Comparison of ENCODE assay signal across 1 cellular context in the genomic region with DNA sequence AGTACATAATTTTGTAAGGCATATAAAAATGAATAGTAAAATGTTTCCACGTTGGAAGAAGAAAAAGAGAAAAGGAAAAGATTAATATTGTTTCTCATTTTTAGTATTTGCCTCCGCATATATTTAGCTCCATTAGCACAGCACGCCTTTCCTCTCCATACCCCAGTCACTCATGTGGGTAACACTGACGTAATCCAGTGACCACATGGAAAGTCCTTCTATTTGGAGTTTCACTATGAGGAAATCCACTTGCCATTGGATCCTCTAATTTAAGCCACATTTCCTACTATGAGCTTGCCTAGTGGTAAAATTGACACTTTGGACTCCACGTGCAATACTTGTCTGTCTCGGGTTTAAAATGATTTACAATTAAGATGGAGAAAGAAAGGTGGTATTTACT.
TF ChIP-seq lines count a peak whose summit lies in the region.

No MANE protein-coding gene starts in this region.

TF ChIP-seq in GM23338, 12 proteins besides CTCF, POLR2A, EP300 and RAD21 (continued from another document):
- TF ChIP-seq, protein P1, sequence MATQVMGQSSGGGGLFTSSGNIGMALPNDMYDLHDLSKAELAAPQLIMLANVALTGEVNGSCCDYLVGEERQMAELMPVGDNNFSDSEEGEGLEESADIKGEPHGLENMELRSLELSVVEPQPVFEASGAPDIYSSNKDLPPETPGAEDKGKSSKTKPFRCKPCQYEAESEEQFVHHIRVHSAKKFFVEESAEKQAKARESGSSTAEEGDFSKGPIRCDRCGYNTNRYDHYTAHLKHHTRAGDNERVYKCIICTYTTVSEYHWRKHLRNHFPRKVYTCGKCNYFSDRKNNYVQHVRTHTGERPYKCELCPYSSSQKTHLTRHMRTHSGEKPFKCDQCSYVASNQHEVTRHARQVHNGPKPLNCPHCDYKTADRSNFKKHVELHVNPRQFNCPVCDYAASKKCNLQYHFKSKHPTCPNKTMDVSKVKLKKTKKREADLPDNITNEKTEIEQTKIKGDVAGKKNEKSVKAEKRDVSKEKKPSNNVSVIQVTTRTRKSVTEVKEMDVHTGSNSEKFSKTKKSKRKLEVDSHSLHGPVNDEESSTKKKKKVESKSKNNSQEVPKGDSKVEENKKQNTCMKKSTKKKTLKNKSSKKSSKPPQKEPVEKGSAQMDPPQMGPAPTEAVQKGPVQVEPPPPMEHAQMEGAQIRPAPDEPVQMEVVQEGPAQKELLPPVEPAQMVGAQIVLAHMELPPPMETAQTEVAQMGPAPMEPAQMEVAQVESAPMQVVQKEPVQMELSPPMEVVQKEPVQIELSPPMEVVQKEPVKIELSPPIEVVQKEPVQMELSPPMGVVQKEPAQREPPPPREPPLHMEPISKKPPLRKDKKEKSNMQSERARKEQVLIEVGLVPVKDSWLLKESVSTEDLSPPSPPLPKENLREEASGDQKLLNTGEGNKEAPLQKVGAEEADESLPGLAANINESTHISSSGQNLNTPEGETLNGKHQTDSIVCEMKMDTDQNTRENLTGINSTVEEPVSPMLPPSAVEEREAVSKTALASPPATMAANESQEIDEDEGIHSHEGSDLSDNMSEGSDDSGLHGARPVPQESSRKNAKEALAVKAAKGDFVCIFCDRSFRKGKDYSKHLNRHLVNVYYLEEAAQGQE (IDR thresholded peaks at IDR 0.05; ENCODE audit: unreplicated experiment) = no peak
- TF ChIP-seq, protein P2, sequence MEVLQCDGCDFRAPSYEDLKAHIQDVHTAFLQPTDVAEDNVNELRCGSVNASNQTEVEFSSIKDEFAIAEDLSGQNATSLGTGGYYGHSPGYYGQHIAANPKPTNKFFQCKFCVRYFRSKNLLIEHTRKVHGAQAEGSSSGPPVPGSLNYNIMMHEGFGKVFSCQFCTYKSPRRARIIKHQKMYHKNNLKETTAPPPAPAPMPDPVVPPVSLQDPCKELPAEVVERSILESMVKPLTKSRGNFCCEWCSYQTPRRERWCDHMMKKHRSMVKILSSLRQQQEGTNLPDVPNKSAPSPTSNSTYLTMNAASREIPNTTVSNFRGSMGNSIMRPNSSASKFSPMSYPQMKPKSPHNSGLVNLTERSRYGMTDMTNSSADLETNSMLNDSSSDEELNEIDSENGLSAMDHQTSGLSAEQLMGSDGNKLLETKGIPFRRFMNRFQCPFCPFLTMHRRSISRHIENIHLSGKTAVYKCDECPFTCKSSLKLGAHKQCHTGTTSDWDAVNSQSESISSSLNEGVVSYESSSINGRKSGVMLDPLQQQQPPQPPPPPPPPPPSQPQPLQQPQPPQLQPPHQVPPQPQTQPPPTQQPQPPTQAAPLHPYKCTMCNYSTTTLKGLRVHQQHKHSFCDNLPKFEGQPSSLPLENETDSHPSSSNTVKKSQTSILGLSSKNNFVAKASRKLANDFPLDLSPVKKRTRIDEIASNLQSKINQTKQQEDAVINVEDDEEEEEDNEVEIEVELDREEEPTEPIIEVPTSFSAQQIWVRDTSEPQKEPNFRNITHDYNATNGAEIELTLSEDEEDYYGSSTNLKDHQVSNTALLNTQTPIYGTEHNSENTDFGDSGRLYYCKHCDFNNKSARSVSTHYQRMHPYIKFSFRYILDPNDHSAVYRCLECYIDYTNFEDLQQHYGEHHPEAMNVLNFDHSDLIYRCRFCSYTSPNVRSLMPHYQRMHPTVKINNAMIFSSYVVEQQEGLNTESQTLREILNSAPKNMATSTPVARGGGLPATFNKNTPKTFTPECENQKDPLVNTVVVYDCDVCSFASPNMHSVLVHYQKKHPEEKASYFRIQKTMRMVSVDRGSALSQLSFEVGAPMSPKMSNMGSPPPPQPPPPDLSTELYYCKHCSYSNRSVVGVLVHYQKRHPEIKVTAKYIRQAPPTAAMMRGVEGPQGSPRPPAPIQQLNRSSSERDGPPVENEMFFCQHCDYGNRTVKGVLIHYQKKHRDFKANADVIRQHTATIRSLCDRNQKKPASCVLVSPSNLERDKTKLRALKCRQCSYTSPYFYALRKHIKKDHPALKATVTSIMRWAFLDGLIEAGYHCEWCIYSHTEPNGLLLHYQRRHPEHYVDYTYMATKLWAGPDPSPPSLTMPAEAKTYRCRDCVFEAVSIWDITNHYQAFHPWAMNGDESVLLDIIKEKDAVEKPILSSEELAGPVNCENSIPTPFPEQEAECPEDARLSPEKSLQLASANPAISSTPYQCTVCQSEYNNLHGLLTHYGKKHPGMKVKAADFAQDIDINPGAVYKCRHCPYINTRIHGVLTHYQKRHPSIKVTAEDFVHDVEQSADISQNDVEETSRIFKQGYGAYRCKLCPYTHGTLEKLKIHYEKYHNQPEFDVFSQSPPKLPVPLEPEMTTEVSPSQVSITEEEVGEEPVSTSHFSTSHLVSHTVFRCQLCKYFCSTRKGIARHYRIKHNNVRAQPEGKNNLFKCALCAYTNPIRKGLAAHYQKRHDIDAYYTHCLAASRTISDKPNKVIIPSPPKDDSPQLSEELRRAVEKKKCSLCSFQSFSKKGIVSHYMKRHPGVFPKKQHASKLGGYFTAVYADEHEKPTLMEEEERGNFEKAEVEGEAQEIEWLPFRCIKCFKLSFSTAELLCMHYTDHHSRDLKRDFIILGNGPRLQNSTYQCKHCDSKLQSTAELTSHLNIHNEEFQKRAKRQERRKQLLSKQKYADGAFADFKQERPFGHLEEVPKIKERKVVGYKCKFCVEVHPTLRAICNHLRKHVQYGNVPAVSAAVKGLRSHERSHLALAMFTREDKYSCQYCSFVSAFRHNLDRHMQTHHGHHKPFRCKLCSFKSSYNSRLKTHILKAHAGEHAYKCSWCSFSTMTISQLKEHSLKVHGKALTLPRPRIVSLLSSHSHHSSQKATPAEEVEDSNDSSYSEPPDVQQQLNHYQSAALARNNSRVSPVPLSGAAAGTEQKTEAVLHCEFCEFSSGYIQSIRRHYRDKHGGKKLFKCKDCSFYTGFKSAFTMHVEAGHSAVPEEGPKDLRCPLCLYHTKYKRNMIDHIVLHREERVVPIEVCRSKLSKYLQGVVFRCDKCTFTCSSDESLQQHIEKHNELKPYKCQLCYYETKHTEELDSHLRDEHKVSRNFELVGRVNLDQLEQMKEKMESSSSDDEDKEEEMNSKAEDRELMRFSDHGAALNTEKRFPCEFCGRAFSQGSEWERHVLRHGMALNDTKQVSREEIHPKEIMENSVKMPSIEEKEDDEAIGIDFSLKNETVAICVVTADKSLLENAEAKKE (CRISPR knock-in tag; IDR thresholded peaks at IDR 0.05) = no peak
- TF ChIP-seq POLR2AphosphoS5 (IDR thresholded peaks at IDR 0.05; ENCODE audit: low read depth) = no peak
- TF ChIP-seq STAT1 (IDR thresholded peaks at IDR 0.05; ENCODE audit: unreplicated experiment) = no peak
- TF ChIP-seq, protein P3, sequence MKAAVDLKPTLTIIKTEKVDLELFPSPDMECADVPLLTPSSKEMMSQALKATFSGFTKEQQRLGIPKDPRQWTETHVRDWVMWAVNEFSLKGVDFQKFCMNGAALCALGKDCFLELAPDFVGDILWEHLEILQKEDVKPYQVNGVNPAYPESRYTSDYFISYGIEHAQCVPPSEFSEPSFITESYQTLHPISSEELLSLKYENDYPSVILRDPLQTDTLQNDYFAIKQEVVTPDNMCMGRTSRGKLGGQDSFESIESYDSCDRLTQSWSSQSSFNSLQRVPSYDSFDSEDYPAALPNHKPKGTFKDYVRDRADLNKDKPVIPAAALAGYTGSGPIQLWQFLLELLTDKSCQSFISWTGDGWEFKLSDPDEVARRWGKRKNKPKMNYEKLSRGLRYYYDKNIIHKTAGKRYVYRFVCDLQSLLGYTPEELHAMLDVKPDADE (IDR thresholded peaks at IDR 0.05) = no peak
- TF ChIP-seq JUNB (IDR thresholded peaks at IDR 0.05; ENCODE audit: unreplicated experiment) = no peak
- TF ChIP-seq ZNF114 (CRISPR knock-in tag; IDR thresholded peaks at IDR 0.05) = no peak
- no peak for TF ChIP-seq EZH2phosphoT487 (IDR thresholded peaks at IDR 0.05; ENCODE audit: unreplicated experiment)
- TF ChIP-seq EZH2 (IDR thresholded peaks at IDR 0.05; ENCODE audit: low read depth, unreplicated experiment) = no peak
- no peak for TF ChIP-seq ZNF331 (CRISPR knock-in tag; IDR thresholded peaks at IDR 0.05; ENCODE audit: low read depth)
